Comparison of ENCODE assay signal across 8 cellular contexts in genomic region chr9:130053109-130053503, GRCh38. TPM values are rescaled to one million over a fixed set of nuclear protein-coding genes. Genes with fewer than 3 reads are reported as not detected.
A peak's percentile ranks its signal among the peaks of the same experiment; 100 is the strongest.
DNase-seq lines count a peak whose midpoint lies in the region; ATAC-seq and TF ChIP-seq lines count a peak whose summit lies in the region.

No MANE protein-coding gene starts in this region.

- H3K36me3 ChIP-seq in H7 (replicated peaks; ENCODE audit: control insufficient read depth, insufficient read depth, low read length) (no peaks in the 10 kb centered on the region), skeletal muscle tissue (ENCODE audit: control insufficient read depth in 3 of 3, insufficient read depth in 3 of 3, low read length in 3 of 3) (no peaks in the 10 kb centered on the region)

- POLR2A ChIA-PET in activated B cell treated with CpG ODN at 0.5 μM for 24 hours (lab: Charles Lee), result interaction anchor here (0.7 to 2.7 kb wide), 15 partner anchors 9 to 218 kb away, joined by 3 to 70 read pairs (median 5); partner anchors contain the start of genes C9orf78 and FNBP1

- H3K4me3 Mint-ChIP-seq in activated B cell treated with CpG ODN at 0.5 μM for 24 hours (peak overlapping the region; percentile 91), glutamatergic neuron (ENCODE audit: unreplicated experiment) (peak overlapping the region; percentile 86)

- H3K27me3 Mint-ChIP-seq in activated B cell treated with CpG ODN at 0.5 μM for 24 hours (no peaks in the 10 kb centered on the region), glutamatergic neuron (ENCODE audit: unreplicated experiment) (no peaks in the 10 kb centered on the region)

- ATAC-seq in activated B cell treated with CpG ODN at 0.5 μM for 24 hours (ENCODE audit: low read depth) (no peak), GM19035 (IDR thresholded peaks at IDR 0.05; ENCODE audit: unreplicated experiment) (no peak), HG03432 (IDR thresholded peaks at IDR 0.05; ENCODE audit: unreplicated experiment) (no peak), HG02981 (IDR thresholded peaks at IDR 0.05; ENCODE audit: unreplicated experiment) (no peak)

- H3K4me1 Mint-ChIP-seq in activated B cell treated with CpG ODN at 0.5 μM for 24 hours (peaks cover 30% of the 10 kb centered on the region), glutamatergic neuron (ENCODE audit: low read depth, unreplicated experiment) (no peaks in the 10 kb centered on the region)

- no peaks in the 10 kb centered on the region for H3K27me3 ChIP-seq in H7 (ENCODE audit: control insufficient read depth, insufficient read depth, low read length)
- H3K27me3 ChIP-seq in skeletal muscle tissue (ENCODE audit: control insufficient read depth in 3 of 3, insufficient read depth in 3 of 3, low read length in 3 of 3), result no peaks in the 10 kb centered on the region

- DNase-seq in H7 (no peak), activated B cell treated with CpG ODN at 0.5 μM for 24 hours (no peak), glutamatergic neuron (no peak), NOMO-1 treated with DMSO at 0.1 percent for 48 hours (lab: John Stamatoyannopoulos, UW; ENCODE audit: unreplicated experiment) (no peak)

- TF ChIP-seq CTCF in activated B cell treated with CpG ODN at 0.5 μM for 24 hours (IDR thresholded peaks at IDR 0.05) (no peak), glutamatergic neuron (IDR thresholded peaks at IDR 0.05; ENCODE audit: partially characterized antibody, unreplicated experiment) (no peak)

- CTCF ChIA-PET in activated B cell treated with CpG ODN at 0.5 μM for 24 hours (lab: Charles Lee), result no interaction called here

- no peaks in the 10 kb centered on the region for H3K9me3 ChIP-seq in skeletal muscle tissue (ENCODE audit: control insufficient read depth in 3 of 3, low read length in 3 of 3)

- H3K27ac ChIP-seq in skeletal muscle tissue (ENCODE audit: low read depth, low read length), result peak overlapping the region; percentile 81

- H3K4me3 ChIP-seq in H7 (ENCODE audit: insufficient read depth, low read depth, low read length) (peak overlapping the region; percentile 71), skeletal muscle tissue (ENCODE audit: low read length in 3 of 3) (peak overlapping the region; percentile 90 to 96 (median 94))

- intact Hi-C loops in activated B cell treated with CpG ODN at 0.5 μM for 24 hours (cut with micrococcal nuclease), result loop anchor here (1.0 to 5.0 kb wide), 3 partner anchors 8 to 231 kb away; partner anchors contain the start of gene TOR1A

- H3K36me3 Mint-ChIP-seq in activated B cell treated with CpG ODN at 0.5 μM for 24 hours (ENCODE audit: low read depth) (peaks cover 3% of the 10 kb centered on the region), glutamatergic neuron (ENCODE audit: unreplicated experiment) (no peaks in the 10 kb centered on the region)

- H3K27ac Mint-ChIP-seq in activated B cell treated with CpG ODN at 0.5 μM for 24 hours (peak overlapping the region; percentile 80), glutamatergic neuron (ENCODE audit: unreplicated experiment) (peak overlapping the region; percentile 80)

- H3K9me3 Mint-ChIP-seq in activated B cell treated with CpG ODN at 0.5 μM for 24 hours (no peaks in the 10 kb centered on the region), glutamatergic neuron (ENCODE audit: unreplicated experiment) (peaks cover 5% of the 10 kb centered on the region)

- peaks cover 8 to 26% (median 11%) of the 10 kb centered on the region in 3 donors for H3K4me1 ChIP-seq in skeletal muscle tissue (ENCODE audit: control insufficient read depth in 3 of 3, insufficient read depth in 3 of 3, low read length in 3 of 3)

- peak overlapping the region; percentile 87 to 92 (median 92) for H3K9ac ChIP-seq in skeletal muscle tissue (ENCODE audit: low read depth in 1 of 3, low read length in 3 of 3)

RNA-seq across cellular contexts. Expression of gene GPR107, which starts 0.6 kb away (rescaled TPM):
- 13.0 and 18.0 TPM in 2 replicates for total RNA-seq in H7 (2014; rRNA removed; shearing (Covaris generic))
- 17.7 and 19.6 TPM in 2 replicates for total RNA-seq in activated B cell treated with CpG ODN at 0.5 μM for 24 hours
- 48.2 TPM for total RNA-seq in glutamatergic neuron (ENCODE audit: unreplicated experiment)
- total RNA-seq in skeletal muscle tissue, result 19.8 TPM

RNA-seq across cellular contexts. Expression of gene FNBP1, which starts 10.1 kb away (rescaled TPM):
- 16.0 and 19.6 TPM in 2 replicates for total RNA-seq in H7 (2014; rRNA removed; shearing (Covaris generic))
- total RNA-seq in activated B cell treated with CpG ODN at 0.5 μM for 24 hours (454 and 501 TPM in 2 replicates), glutamatergic neuron (ENCODE audit: unreplicated experiment) (80.4 TPM), skeletal muscle tissue (21.9 TPM)
